In genomic region chr16:8893426-8893825, GRCh38 we compare ENCODE assay signal across 2 cellular contexts.
TF ChIP-seq lines count a peak whose summit lies in the region.

No MANE protein-coding gene starts in this region.

TF ChIP-seq in GM23338, 12 proteins besides CTCF, POLR2A, EP300 and RAD21:
- no peak for TF ChIP-seq ZNF331 (CRISPR knock-in tag; IDR thresholded peaks at IDR 0.05; ENCODE audit: low read depth)
- no peak for TF ChIP-seq STAT1 (IDR thresholded peaks at IDR 0.05; ENCODE audit: unreplicated experiment)
- no peak for TF ChIP-seq JUNB (IDR thresholded peaks at IDR 0.05; ENCODE audit: unreplicated experiment)
- TF ChIP-seq POLR2AphosphoS5 (IDR thresholded peaks at IDR 0.05; ENCODE audit: low read depth) = no peak
- no peak for TF ChIP-seq ZNF114 (CRISPR knock-in tag; IDR thresholded peaks at IDR 0.05)
- TF ChIP-seq, protein P1, sequence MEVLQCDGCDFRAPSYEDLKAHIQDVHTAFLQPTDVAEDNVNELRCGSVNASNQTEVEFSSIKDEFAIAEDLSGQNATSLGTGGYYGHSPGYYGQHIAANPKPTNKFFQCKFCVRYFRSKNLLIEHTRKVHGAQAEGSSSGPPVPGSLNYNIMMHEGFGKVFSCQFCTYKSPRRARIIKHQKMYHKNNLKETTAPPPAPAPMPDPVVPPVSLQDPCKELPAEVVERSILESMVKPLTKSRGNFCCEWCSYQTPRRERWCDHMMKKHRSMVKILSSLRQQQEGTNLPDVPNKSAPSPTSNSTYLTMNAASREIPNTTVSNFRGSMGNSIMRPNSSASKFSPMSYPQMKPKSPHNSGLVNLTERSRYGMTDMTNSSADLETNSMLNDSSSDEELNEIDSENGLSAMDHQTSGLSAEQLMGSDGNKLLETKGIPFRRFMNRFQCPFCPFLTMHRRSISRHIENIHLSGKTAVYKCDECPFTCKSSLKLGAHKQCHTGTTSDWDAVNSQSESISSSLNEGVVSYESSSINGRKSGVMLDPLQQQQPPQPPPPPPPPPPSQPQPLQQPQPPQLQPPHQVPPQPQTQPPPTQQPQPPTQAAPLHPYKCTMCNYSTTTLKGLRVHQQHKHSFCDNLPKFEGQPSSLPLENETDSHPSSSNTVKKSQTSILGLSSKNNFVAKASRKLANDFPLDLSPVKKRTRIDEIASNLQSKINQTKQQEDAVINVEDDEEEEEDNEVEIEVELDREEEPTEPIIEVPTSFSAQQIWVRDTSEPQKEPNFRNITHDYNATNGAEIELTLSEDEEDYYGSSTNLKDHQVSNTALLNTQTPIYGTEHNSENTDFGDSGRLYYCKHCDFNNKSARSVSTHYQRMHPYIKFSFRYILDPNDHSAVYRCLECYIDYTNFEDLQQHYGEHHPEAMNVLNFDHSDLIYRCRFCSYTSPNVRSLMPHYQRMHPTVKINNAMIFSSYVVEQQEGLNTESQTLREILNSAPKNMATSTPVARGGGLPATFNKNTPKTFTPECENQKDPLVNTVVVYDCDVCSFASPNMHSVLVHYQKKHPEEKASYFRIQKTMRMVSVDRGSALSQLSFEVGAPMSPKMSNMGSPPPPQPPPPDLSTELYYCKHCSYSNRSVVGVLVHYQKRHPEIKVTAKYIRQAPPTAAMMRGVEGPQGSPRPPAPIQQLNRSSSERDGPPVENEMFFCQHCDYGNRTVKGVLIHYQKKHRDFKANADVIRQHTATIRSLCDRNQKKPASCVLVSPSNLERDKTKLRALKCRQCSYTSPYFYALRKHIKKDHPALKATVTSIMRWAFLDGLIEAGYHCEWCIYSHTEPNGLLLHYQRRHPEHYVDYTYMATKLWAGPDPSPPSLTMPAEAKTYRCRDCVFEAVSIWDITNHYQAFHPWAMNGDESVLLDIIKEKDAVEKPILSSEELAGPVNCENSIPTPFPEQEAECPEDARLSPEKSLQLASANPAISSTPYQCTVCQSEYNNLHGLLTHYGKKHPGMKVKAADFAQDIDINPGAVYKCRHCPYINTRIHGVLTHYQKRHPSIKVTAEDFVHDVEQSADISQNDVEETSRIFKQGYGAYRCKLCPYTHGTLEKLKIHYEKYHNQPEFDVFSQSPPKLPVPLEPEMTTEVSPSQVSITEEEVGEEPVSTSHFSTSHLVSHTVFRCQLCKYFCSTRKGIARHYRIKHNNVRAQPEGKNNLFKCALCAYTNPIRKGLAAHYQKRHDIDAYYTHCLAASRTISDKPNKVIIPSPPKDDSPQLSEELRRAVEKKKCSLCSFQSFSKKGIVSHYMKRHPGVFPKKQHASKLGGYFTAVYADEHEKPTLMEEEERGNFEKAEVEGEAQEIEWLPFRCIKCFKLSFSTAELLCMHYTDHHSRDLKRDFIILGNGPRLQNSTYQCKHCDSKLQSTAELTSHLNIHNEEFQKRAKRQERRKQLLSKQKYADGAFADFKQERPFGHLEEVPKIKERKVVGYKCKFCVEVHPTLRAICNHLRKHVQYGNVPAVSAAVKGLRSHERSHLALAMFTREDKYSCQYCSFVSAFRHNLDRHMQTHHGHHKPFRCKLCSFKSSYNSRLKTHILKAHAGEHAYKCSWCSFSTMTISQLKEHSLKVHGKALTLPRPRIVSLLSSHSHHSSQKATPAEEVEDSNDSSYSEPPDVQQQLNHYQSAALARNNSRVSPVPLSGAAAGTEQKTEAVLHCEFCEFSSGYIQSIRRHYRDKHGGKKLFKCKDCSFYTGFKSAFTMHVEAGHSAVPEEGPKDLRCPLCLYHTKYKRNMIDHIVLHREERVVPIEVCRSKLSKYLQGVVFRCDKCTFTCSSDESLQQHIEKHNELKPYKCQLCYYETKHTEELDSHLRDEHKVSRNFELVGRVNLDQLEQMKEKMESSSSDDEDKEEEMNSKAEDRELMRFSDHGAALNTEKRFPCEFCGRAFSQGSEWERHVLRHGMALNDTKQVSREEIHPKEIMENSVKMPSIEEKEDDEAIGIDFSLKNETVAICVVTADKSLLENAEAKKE (CRISPR knock-in tag; IDR thresholded peaks at IDR 0.05) = no peak
- no peak for TF ChIP-seq EZH2phosphoT487 (IDR thresholded peaks at IDR 0.05; ENCODE audit: unreplicated experiment)
- TF ChIP-seq ETS1 (IDR thresholded peaks at IDR 0.05) = no peak
- TF ChIP-seq, protein P2, sequence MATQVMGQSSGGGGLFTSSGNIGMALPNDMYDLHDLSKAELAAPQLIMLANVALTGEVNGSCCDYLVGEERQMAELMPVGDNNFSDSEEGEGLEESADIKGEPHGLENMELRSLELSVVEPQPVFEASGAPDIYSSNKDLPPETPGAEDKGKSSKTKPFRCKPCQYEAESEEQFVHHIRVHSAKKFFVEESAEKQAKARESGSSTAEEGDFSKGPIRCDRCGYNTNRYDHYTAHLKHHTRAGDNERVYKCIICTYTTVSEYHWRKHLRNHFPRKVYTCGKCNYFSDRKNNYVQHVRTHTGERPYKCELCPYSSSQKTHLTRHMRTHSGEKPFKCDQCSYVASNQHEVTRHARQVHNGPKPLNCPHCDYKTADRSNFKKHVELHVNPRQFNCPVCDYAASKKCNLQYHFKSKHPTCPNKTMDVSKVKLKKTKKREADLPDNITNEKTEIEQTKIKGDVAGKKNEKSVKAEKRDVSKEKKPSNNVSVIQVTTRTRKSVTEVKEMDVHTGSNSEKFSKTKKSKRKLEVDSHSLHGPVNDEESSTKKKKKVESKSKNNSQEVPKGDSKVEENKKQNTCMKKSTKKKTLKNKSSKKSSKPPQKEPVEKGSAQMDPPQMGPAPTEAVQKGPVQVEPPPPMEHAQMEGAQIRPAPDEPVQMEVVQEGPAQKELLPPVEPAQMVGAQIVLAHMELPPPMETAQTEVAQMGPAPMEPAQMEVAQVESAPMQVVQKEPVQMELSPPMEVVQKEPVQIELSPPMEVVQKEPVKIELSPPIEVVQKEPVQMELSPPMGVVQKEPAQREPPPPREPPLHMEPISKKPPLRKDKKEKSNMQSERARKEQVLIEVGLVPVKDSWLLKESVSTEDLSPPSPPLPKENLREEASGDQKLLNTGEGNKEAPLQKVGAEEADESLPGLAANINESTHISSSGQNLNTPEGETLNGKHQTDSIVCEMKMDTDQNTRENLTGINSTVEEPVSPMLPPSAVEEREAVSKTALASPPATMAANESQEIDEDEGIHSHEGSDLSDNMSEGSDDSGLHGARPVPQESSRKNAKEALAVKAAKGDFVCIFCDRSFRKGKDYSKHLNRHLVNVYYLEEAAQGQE (IDR thresholded peaks at IDR 0.05; ENCODE audit: unreplicated experiment) = no peak
- TF ChIP-seq NANOG (IDR thresholded peaks at IDR 0.05; ENCODE audit: borderline replicate concordance) = no peak
- no peak for TF ChIP-seq CREB1 (CRISPR knock-in tag; IDR thresholded peaks at IDR 0.05; ENCODE audit: low read depth)
- TF ChIP-seq EZH2 (IDR thresholded peaks at IDR 0.05; ENCODE audit: low read depth, unreplicated experiment) = no peak

TF ChIP-seq in K562, 482 proteins besides CTCF, POLR2A, EP300 and RAD21:
- TF ChIP-seq, protein P3, sequence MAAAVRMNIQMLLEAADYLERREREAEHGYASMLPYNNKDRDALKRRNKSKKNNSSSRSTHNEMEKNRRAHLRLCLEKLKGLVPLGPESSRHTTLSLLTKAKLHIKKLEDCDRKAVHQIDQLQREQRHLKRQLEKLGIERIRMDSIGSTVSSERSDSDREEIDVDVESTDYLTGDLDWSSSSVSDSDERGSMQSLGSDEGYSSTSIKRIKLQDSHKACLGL (CRISPR knock-in tag; IDR thresholded peaks at IDR 0.05; ENCODE audit: borderline replicate concordance, poor library complexity, severe bottlenecking) = no peak
- TF ChIP-seq ZNF445 (CRISPR knock-in tag; IDR thresholded peaks at IDR 0.05; ENCODE audit: low read depth) (no peak), NR2F6 (CRISPR knock-in tag; IDR thresholded peaks at IDR 0.05) (no peak), HMG20A (CRISPR knock-in tag; conservative IDR thresholded peaks at IDR 0.05) (no peak), HNRNPUL1 (IDR thresholded peaks at IDR 0.05; ENCODE audit: low read length) (no peak), SMARCE1 (IDR thresholded peaks at IDR 0.05) (no peak), SMARCB1 (IDR thresholded peaks at IDR 0.05; ENCODE audit: insufficient read length, low read depth) (no peak), KDM4B (IDR thresholded peaks at IDR 0.05; ENCODE audit: borderline replicate concordance in 2 of 2, low read depth in 1 of 2) (no peak)
TF ChIP-seq in K562: peak in this region for 0.
